19 cellular contexts compared by ENCODE assay signal in genomic region chr5:421287-421880, GRCh38. TPM values are rescaled to one million over a fixed set of nuclear protein-coding genes. Genes with fewer than 3 reads are reported as not detected.
DNase-seq lines count a peak whose midpoint lies in the region; ATAC-seq, FAIRE-seq and TF ChIP-seq lines count a peak whose summit lies in the region.
"Had no signal": no experiment of that assay in that cellular context is flagged by ENCODE, and none has a peak within 500 bp of the region (broad histone marks: within the 10 kb centered on the region; RNA-seq: fewer than 3 reads in every experiment).

No MANE protein-coding gene starts in this region.

- H2AFZ ChIP-seq in K562 (ENCODE audit: low read depth, low read length): no peak overlapping the region
- no peak overlapping the region for H2AFZ ChIP-seq in neuronal stem cell (ENCODE audit: low read length)

- peak; percentile 58 for DNase-seq in activated effector memory CD4-positive, alpha-beta T cell treated with anti-CD3 and anti-CD28 coated beads, Interleukin-2, amount 50 U/mL, for 16 hours
- DNase-seq in activated effector memory CD4-positive, alpha-beta T cell treated with Interleukin-2 at 50 U/mL for 16 hours: no peak
- DNase-seq in K562 (ENCODE audit: extremely low read depth in 1 of 4, low spot score in 3 of 4) (no peak), neuronal stem cell (ENCODE audit: low spot score) (no peak), upper lobe of right lung (peak; percentile 58), immature natural killer cell (no peak), NCI-H524 treated with DMSO at 0.1 percent for 48 hours (lab: John Stamatoyannopoulos, UW) (no peak), UCSD-AML1 (lab: John Stamatoyannopoulos, UW; ENCODE audit: unreplicated experiment) (no peak)
- DNase-seq: 8988T; BE2C; CD4-positive, alpha-beta memory T cell; DMS79; NCI-H1092; NCI-H2081 treated with DMSO at 0.1 percent for 48 hours; NCI-H524; SIG-M5 had no signal

- H3K4me3 ChIP-seq in K562: no peak overlapping the region
- H3K4me3 ChIP-seq in neuronal stem cell (ENCODE audit: low read length in 2 of 2): no peak overlapping the region
- no peak overlapping the region for H3K4me3 ChIP-seq in upper lobe of right lung

- no peaks in the 10 kb centered on the region for H3K9me1 ChIP-seq in K562 (ENCODE audit: control insufficient read depth, insufficient read depth, low read length)

- no peak for TF ChIP-seq EP300 in K562 (IDR thresholded peaks at IDR 0.05; ENCODE audit: low read length)

- no peak overlapping the region for H3K23ac ChIP-seq in neuronal stem cell (ENCODE audit: low read depth, low read length, poor library complexity)

- peak overlapping the region; percentile 30 for H4K91ac ChIP-seq in neuronal stem cell (ENCODE audit: low read depth, low read length, poor library complexity)

- H3K36me3 Mint-ChIP-seq in immature natural killer cell: no peaks in the 10 kb centered on the region
- H3K36me3 Mint-ChIP-seq: CD4-positive, alpha-beta memory T cell had no signal

- peak overlapping the region in 1 of 6 donors; percentile 68 for H3K27ac Mint-ChIP-seq in immature natural killer cell
- H3K27ac Mint-ChIP-seq: CD4-positive, alpha-beta memory T cell had no signal

- H3K18ac ChIP-seq in neuronal stem cell (ENCODE audit: low read length): peak overlapping the region; percentile 11

- H3K4me3 Mint-ChIP-seq in immature natural killer cell: no peak overlapping the region
- H3K4me3 Mint-ChIP-seq: CD4-positive, alpha-beta memory T cell had no signal

- H3K36me3 ChIP-seq in K562 (ENCODE audit: control insufficient read depth, insufficient read depth, low read length) (no peaks in the 10 kb centered on the region), neuronal stem cell (replicated peaks in 1 of 2; ENCODE audit: control insufficient read depth in 2 of 2, insufficient read depth in 2 of 2, low read length in 2 of 2) (no peaks in the 10 kb centered on the region), upper lobe of right lung (no peaks in the 10 kb centered on the region)
- H3K36me3 ChIP-seq: BE2C had no signal

- no peak overlapping the region for H4K8ac ChIP-seq in neuronal stem cell (ENCODE audit: low read depth, low read length)

- no peak overlapping the region for H2BK12ac ChIP-seq in neuronal stem cell (ENCODE audit: low read length)

- H2BK15ac ChIP-seq in neuronal stem cell (ENCODE audit: low read length): peak overlapping the region; percentile 43

- no peaks in the 10 kb centered on the region for H4K20me1 ChIP-seq in K562 (replicated peaks; ENCODE audit: control insufficient read depth, insufficient read depth, low read length)

- peaks cover 4 to 45% of the 10 kb centered on the region in 2 experiments; a peak in 4 of 5 replicates for H3K27me3 ChIP-seq in K562 (ENCODE audit: control insufficient read depth in 2 of 2, insufficient read depth in 2 of 2, low read length in 2 of 2)
- H3K27me3 ChIP-seq in neuronal stem cell (ENCODE audit: control insufficient read depth in 3 of 3, insufficient read depth in 3 of 3, low read depth in 1 of 3, low read length in 3 of 3): no peaks in the 10 kb centered on the region
- no peaks in the 10 kb centered on the region for H3K27me3 ChIP-seq in upper lobe of right lung
- H3K27me3 ChIP-seq: BE2C had no signal

- H2AK5ac ChIP-seq in neuronal stem cell (ENCODE audit: low read depth, low read length): peak overlapping the region; percentile 60

- no peak overlapping the region for H3K14ac ChIP-seq in neuronal stem cell (ENCODE audit: low read length)

- TF ChIP-seq CTCF in K562 (IDR thresholded peaks at IDR 0.05 in 2 of 3, conservative IDR thresholded peaks at IDR 0.05 in 1 of 3; ENCODE audit: insufficient read depth in 2 of 3, low read depth in 1 of 3, low read length in 3 of 3) (no peak), upper lobe of right lung (IDR thresholded peaks at IDR 0.05) (no peak)

- no peaks in the 10 kb centered on the region for H3K79me2 ChIP-seq in K562 (ENCODE audit: control insufficient read depth, insufficient read depth, low read length)

- H3K4me2 ChIP-seq in K562 (ENCODE audit: insufficient read depth, low read length) (no peak overlapping the region), neuronal stem cell (ENCODE audit: insufficient read depth, low read length, poor library complexity, severe bottlenecking) (no peak overlapping the region)
- H3K4me2 ChIP-seq: KMS-11 had no signal

- H3K4me1 ChIP-seq in K562 (replicated peaks in 1 of 2; ENCODE audit: control insufficient read depth in 2 of 2, insufficient read depth in 2 of 2, low read length in 2 of 2) (peaks cover 0 to 32% of the 10 kb centered on the region in 2 experiments; a peak in 2 of 5 replicates), neuronal stem cell (ENCODE audit: control insufficient read depth in 2 of 2, insufficient read depth in 1 of 2, low read depth in 1 of 2, low read length in 2 of 2) (peaks cover 5 to 6% of the 10 kb centered on the region in 2 donors), upper lobe of right lung (no peaks in the 10 kb centered on the region)
- H3K4me1 ChIP-seq: BE2C had no signal

- H3K4ac ChIP-seq in neuronal stem cell (ENCODE audit: low read length): no peak overlapping the region

- H3K9ac ChIP-seq in K562 (ENCODE audit: insufficient read depth in 1 of 2, low read depth in 2 of 2, low read length in 2 of 2) (no peak overlapping the region), neuronal stem cell (ENCODE audit: low read depth, low read length, poor library complexity) (no peak overlapping the region)
- H3K9ac ChIP-seq: KMS-11 had no signal

- no peak overlapping the region for H2BK120ac ChIP-seq in neuronal stem cell (ENCODE audit: low read depth, low read length)

- H3K79me1 ChIP-seq in neuronal stem cell (ENCODE audit: low read depth, low read length): no peaks in the 10 kb centered on the region

- intact Hi-C loops in K562 (cut with micrococcal nuclease): no loop called here
- intact Hi-C loops in upper lobe of right lung (cut with DNase I): no loop called here

- peaks cover 1 to 7% (median 4%) of the 10 kb centered on the region in 3 donors for H3K27me3 Mint-ChIP-seq in immature natural killer cell (ENCODE audit: low read depth in 3 of 3)

- CTCF ChIA-PET in K562 (lab: Yijun Ruan, JAX; ENCODE audit: low intra/inter-chr PET ratio): no interaction called here

- H3K4me1 Mint-ChIP-seq in immature natural killer cell: peaks cover 8% of the 10 kb centered on the region in 2 donors
- H3K4me1 Mint-ChIP-seq: CD4-positive, alpha-beta memory T cell had no signal

- ATAC-seq in K562: no peak; the same call in 1 of the 3 replicates
- no peak for ATAC-seq in upper lobe of right lung
- ATAC-seq: HCT116 had no signal

- no peaks in the 10 kb centered on the region for H3K9me3 Mint-ChIP-seq in immature natural killer cell
- H3K9me3 Mint-ChIP-seq: CD4-positive, alpha-beta memory T cell had no signal

- no peak overlapping the region for H3K27ac ChIP-seq in K562 (ENCODE audit: extremely low read depth, low read depth, low read length)
- H3K27ac ChIP-seq in neuronal stem cell (replicated peaks; ENCODE audit: low read length): no peak overlapping the region
- H3K27ac ChIP-seq in upper lobe of right lung: no peak overlapping the region
- H3K27ac ChIP-seq: KMS-11 had no signal

- no peak for TF ChIP-seq RAD21 in K562 (CRISPR knock-in tag; conservative IDR thresholded peaks at IDR 0.05 in 1 of 2, IDR thresholded peaks at IDR 0.05 in 1 of 2)

- FAIRE-seq in K562 (lab: Jason Lieb, UNC): no peak
- FAIRE-seq: RCC 7860 had no signal

- POLR2A ChIA-PET in K562 (lab: Yijun Ruan, JAX): interaction anchor here (0.7 kb wide), 1 partner anchor 13 kb away, joined by 3 read pairs; no protein-coding TSS in a partner anchor

- 44% methylated on average over 34 of the region's 34 CpGs for WGBS in K562 (ENCODE audit: insufficient coverage, low coverage, missing lambda C conversion rate)
- no CpG with 5 or more reads among the region's 34 CpGs for WGBS in neuronal stem cell (ENCODE audit: extremely low coverage in 2 of 2, insufficient read length in 2 of 2, insufficient replicate concordance in 1 of 2), 2 donors

- no peak for TF ChIP-seq POLR2A in K562 (conservative IDR thresholded peaks at IDR 0.05)

- in situ Hi-C loops in K562 (cut with MboI): no loop called here

- no TSS peak for BruUV-seq in K562 (replicated peaks; lab: Mats Ljungman, UMichigan)

- H3K9me3 ChIP-seq in K562 (replicated peaks; ENCODE audit: control insufficient read depth, insufficient read depth, low read depth, low read length) (no peaks in the 10 kb centered on the region), neuronal stem cell (replicated peaks in 1 of 2; ENCODE audit: control insufficient read depth in 2 of 2, insufficient read depth in 1 of 2, low read depth in 1 of 2, low read length in 2 of 2) (peaks cover 0 to 3% of the 10 kb centered on the region in 2 donors), upper lobe of right lung (no peaks in the 10 kb centered on the region)
- H3K9me3 ChIP-seq: BE2C had no signal

- H2BK5ac ChIP-seq in neuronal stem cell (ENCODE audit: low read length): no peak overlapping the region

RNA-seq across cellular contexts. Expression of gene EXOC3, which starts 21.6 kb away (rescaled TPM):
- 103 and 177 TPM in 2 replicates for total RNA-seq in K562 (2011; cell fraction: chromatin; rRNA removed; ENCODE audit: low replicate concordance)
- 66.8 and 69.0 TPM in 2 replicates for total RNA-seq in K562 (2011; cell fraction: nucleolus; rRNA removed)
- total RNA-seq in K562 (2011; cell fraction: nucleoplasm; rRNA removed): 75.2 and 79.0 TPM in 2 replicates
- 22.4 and 27.5 TPM in 2 replicates for total RNA-seq in K562 (2014; rRNA removed)
- 13.9 and 16.5 TPM in 2 replicates for total RNA-seq in K562 (2014; rRNA removed; fragmentation: Illumina TruSeq; extraction: Trizol)
- total RNA-seq in K562 (2015; rRNA removed; fragmentation: Illumina TruSeq; extraction: Trizol): 22.4 and 22.9 TPM in 2 replicates
- total RNA-seq in K562 (2021): 41.0 and 41.9 TPM in 2 replicates
- 15.5 and 18.8 TPM in 2 replicates for polyA plus RNA-seq in K562 (2011; rRNA removed)
- polyA plus RNA-seq in K562 (2011; cell fraction: cytosol; rRNA removed): 12.0 and 15.7 TPM in 2 replicates
- 37.6 and 54.4 TPM in 2 replicates for polyA plus RNA-seq in K562 (2011; cell fraction: nucleus; rRNA removed)
- polyA plus RNA-seq in K562 (2012): 34.5 and 78.0 TPM in 2 replicates
- 22.9 and 25.8 TPM in 2 replicates for polyA plus RNA-seq in K562 (2014; fragmentation: Illumina TruSeq; extraction: Trizol)
- polyA plus RNA-seq in K562 (2014; fragmentation: Nextera tagmentation; extraction: Ambion mirVana): 1 to 10 TPM; 1.4 to 3.7 TPM
- 25.6 and 26.4 TPM in 2 replicates for polyA plus RNA-seq in K562 (2014; rRNA removed)
- polyA minus RNA-seq in K562 (2011; rRNA and poly(A)+ RNA removed): 13.4 and 17.1 TPM in 2 replicates
- polyA minus RNA-seq in K562 (2011; cell fraction: cytosol; rRNA and poly(A)+ RNA removed): 14.6 and 14.7 TPM in 2 replicates
- 18.3 and 25.2 TPM in 2 replicates for polyA minus RNA-seq in K562 (2011; cell fraction: nucleus; rRNA and poly(A)+ RNA removed)
- polyA plus RNA-seq in neuronal stem cell (2013, experiment 1 of 2): 18.9 TPM
- polyA plus RNA-seq in neuronal stem cell (2013, experiment 2 of 2): 18.7 TPM
- 59.5 TPM for total RNA-seq in upper lobe of right lung
- 10 to 100 TPM; 22.6 to 43.9 (median 34.0) TPM for polyA plus RNA-seq in immature natural killer cell

Comparison
In these comparisons a context has a peak if more than half of its experiments do, and no peak if none do; other contexts are left out.
1. DNase-seq: peak in activated effector memory CD4-positive, alpha-beta T cell treated with anti-CD3 and anti-CD28 coated beads, Interleukin-2, amount 50 U/mL, for 16 hours (single experiment) and upper lobe of right lung (single experiment); none in activated effector memory CD4-positive, alpha-beta T cell treated with Interleukin-2 at 50 U/mL for 16 hours (single experiment), K562 (0 of 4), neuronal stem cell (single experiment), immature natural killer cell (0 of 3), NCI-H524 treated with DMSO at 0.1 percent for 48 hours (single experiment) and UCSD-AML1 (single experiment).